ENCODE assay signal across 8 cellular contexts in genomic region chr7:118214051-118214832, GRCh38. TPM values are rescaled to one million over a fixed set of nuclear protein-coding genes. Genes with fewer than 3 reads are reported as not detected.
DNase-seq lines count a peak whose midpoint lies in the region; ATAC-seq and TF ChIP-seq lines count a peak whose summit lies in the region.

No MANE protein-coding gene starts in this region.

- peak overlapping the region; percentile 78 for H2AFZ ChIP-seq in MM.1S (ENCODE audit: low read length)

- H3K36me3 ChIP-seq in DOHH2 (ENCODE audit: control insufficient read depth, low read length) (no peaks in the 10 kb centered on the region), MM.1S (replicated peaks; ENCODE audit: insufficient read depth, low read length) (no peaks in the 10 kb centered on the region)

- no peaks in the 10 kb centered on the region for H4K20me1 ChIP-seq in DOHH2 (ENCODE audit: control insufficient read depth, insufficient read depth, low read depth, low read length)
- H4K20me1 ChIP-seq in MM.1S (ENCODE audit: insufficient read depth, low read length) = no peaks in the 10 kb centered on the region

- in situ Hi-C loops in astrocyte of the cerebellum (cut with HindIII; ENCODE audit: low sequenced_read_pairs) = no loop called here

- peak overlapping the region; percentile 18; the same call in 1 of the 2 replicates for H3K9ac ChIP-seq in MM.1S (ENCODE audit: low read length)

- no peaks in the 10 kb centered on the region for H3K9me3 ChIP-seq in DOHH2 (ENCODE audit: control insufficient read depth, insufficient read depth, low read length)
- no peaks in the 10 kb centered on the region for H3K9me3 ChIP-seq in MM.1S (replicated peaks; ENCODE audit: insufficient read depth, low read length)

- H3K4me3 ChIP-seq in DOHH2 (ENCODE audit: low read length) (peak overlapping the region; percentile 78), MM.1S (ENCODE audit: low read length) (peak overlapping the region; percentile 66), astrocyte of the cerebellum (ENCODE audit: low read depth, low read length) (peak overlapping the region; percentile 56)

- H3K79me2 ChIP-seq in DOHH2 (ENCODE audit: control insufficient read depth, low read length) (no peaks in the 10 kb centered on the region), MM.1S (ENCODE audit: low read length) (no peaks in the 10 kb centered on the region)

- DNase-seq in MM.1S = peak; percentile 75
- peak; percentile 21 for DNase-seq in T-helper 9 cell
- peak; percentile 64 for DNase-seq in astrocyte of the cerebellum (ENCODE audit: low read depth)
- DNase-seq in inferior parietal cortex (ENCODE audit: extremely low spot score) = peak; percentile 70
- peak; percentile 70 to 76 for DNase-seq in stimulated activated CD4-positive, alpha-beta T cell treated with anti-CD3 and anti-CD28 coated beads, Interleukin-2, amount 100 ng/mL, for 24 hours
- no peak for DNase-seq in HT-29 (ENCODE audit: low spot score)

- no peaks in the 10 kb centered on the region for H3K9me2 ChIP-seq in DOHH2 (replicated peaks; ENCODE audit: control insufficient read depth, low read length)
- H3K9me2 ChIP-seq in MM.1S (replicated peaks; ENCODE audit: insufficient read depth, low read length) = no peaks in the 10 kb centered on the region

- H3F3A ChIP-seq in DOHH2 (ENCODE audit: control insufficient read depth, insufficient read depth) (no peaks in the 10 kb centered on the region), MM.1S (ENCODE audit: insufficient read depth, low read length) (no peaks in the 10 kb centered on the region)

- H3K4me1 ChIP-seq in DOHH2 (ENCODE audit: control insufficient read depth, low read length) (peaks cover 14% of the 10 kb centered on the region), MM.1S (ENCODE audit: low read length) (no peaks in the 10 kb centered on the region)

- TF ChIP-seq CTCF in DOHH2 (IDR thresholded peaks at IDR 0.05; ENCODE audit: low read depth, low read length, poor library complexity, severe bottlenecking) (no peak), MM.1S (IDR thresholded peaks at IDR 0.05; ENCODE audit: low read length) (no peak), astrocyte of the cerebellum (IDR thresholded peaks at IDR 0.05; ENCODE audit: low read depth, low read length, missing control alignments) (no peak)

- H3K4me2 ChIP-seq in DOHH2 (ENCODE audit: low read length) (peak overlapping the region; percentile 79), MM.1S (ENCODE audit: low read depth, low read length) (peak overlapping the region; percentile 79)

- H3K27ac ChIP-seq in DOHH2 (ENCODE audit: low read depth, low read length) = no peak overlapping the region
- H3K27ac ChIP-seq in MM.1S (ENCODE audit: low read length) = no peak overlapping the region

- ATAC-seq in GM21619 (IDR thresholded peaks at IDR 0.05; ENCODE audit: unreplicated experiment) = peak; percentile 95

- H3K27me3 ChIP-seq in DOHH2 (ENCODE audit: control insufficient read depth, low read length) (no peaks in the 10 kb centered on the region), MM.1S (replicated peaks; ENCODE audit: insufficient read depth, low read length) (no peaks in the 10 kb centered on the region)

RNA-seq across cellular contexts. Expression of gene ANKRD7, which starts 10.3 kb away (rescaled TPM):
- not detected in 2 replicates for total RNA-seq in HT-29 (2014; rRNA removed; shearing (Covaris generic))

RNA-seq across cellular contexts. Expression of gene LSM8, which starts 30.3 kb away (rescaled TPM):
- total RNA-seq in HT-29 (2014; rRNA removed; shearing (Covaris generic)) = 89.8 and 108 TPM in 2 replicates
